ENCODE assay signal across 8 cellular contexts in the genomic region with DNA sequence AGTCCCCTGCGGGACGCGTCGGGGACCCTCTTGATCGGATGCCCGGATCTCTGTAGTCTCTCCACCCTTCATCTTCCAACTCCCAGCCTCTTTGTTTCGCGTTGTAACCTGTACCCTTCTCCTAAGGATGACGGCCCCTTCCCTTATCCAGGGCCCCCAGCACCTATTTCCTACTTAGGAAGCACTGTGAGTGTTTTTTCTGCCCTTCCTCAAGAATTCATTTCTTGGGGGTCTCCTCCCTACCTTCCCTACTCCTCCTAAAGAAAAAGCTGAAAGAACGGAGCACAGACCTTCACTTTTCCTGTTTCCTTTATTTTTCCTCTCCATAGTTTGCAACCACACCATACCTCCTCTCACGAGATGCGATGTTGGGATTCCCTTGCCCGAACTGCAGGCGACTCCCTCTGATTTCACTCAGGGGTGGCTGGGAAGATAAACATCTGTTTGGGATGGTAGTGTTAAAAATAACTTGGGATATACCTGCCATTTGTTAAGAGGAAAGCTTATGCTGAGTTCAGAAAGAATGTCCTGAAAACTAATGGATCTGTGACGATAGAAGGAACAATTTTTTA. TPM values are rescaled to one million over a fixed set of nuclear protein-coding genes. Genes with fewer than 3 reads are reported as not detected.
DNase-seq lines count a peak whose midpoint lies in the region; ATAC-seq and TF ChIP-seq lines count a peak whose summit lies in the region.

No MANE protein-coding gene starts in this region.

- POLR2A ChIA-PET in naive thymus-derived CD4-positive, alpha-beta T cell (lab: Charles Lee), result interaction anchor here (0.8 to 1.9 kb wide), 6 partner anchors 50 to 325 kb away, joined by 3 to 11 read pairs (median 6); a partner anchor contains a TSS

- H3K4me1 ChIP-seq in BLaER1, result peaks cover 32% of the 10 kb centered on the region
- H3K4me1 ChIP-seq in naive thymus-derived CD4-positive, alpha-beta T cell (ENCODE audit: control insufficient read depth in 2 of 2, insufficient read depth in 2 of 2, low read length in 2 of 2), result peaks cover 12 to 15% of the 10 kb centered on the region in 2 donors

- in situ Hi-C loops in KBM-7 (cut with MboI; ENCODE audit: low pct_unique_long_range_greater_than_20kb, low sequenced_read_pairs), result no loop called here

- no peak for TF ChIP-seq CTCF in choroid plexus epithelial cell (conservative IDR thresholded peaks at IDR 0.05; ENCODE audit: low read depth, low read length)

- H3K27ac ChIP-seq in BLaER1, result peak overlapping the region; percentile 89
- H3K27ac ChIP-seq in naive thymus-derived CD4-positive, alpha-beta T cell (ENCODE audit: low read depth, low read length), result peak overlapping the region; percentile 84

- no peak for ATAC-seq in naive thymus-derived CD4-positive, alpha-beta T cell
- ATAC-seq in GM19351 (IDR thresholded peaks at IDR 0.05; ENCODE audit: unreplicated experiment) (no peak), GM21717 (IDR thresholded peaks at IDR 0.05; ENCODE audit: unreplicated experiment) (no peak), GM18858 (IDR thresholded peaks at IDR 0.05; ENCODE audit: unreplicated experiment) (no peak)

- peak overlapping the region; percentile 93 for H3K9ac ChIP-seq in BLaER1

- no peaks in the 10 kb centered on the region for H3K9me3 ChIP-seq in BLaER1
- no peaks in the 10 kb centered on the region for H3K9me3 ChIP-seq in naive thymus-derived CD4-positive, alpha-beta T cell (ENCODE audit: control insufficient read depth in 2 of 3, low read length in 3 of 3)

- H3K36me3 ChIP-seq in BLaER1, result peaks cover 30% of the 10 kb centered on the region
- peaks cover 0 to 21% (median 6%) of the 10 kb centered on the region in 3 experiments for H3K36me3 ChIP-seq in naive thymus-derived CD4-positive, alpha-beta T cell (ENCODE audit: control insufficient read depth in 2 of 3, insufficient read depth in 3 of 3, low read length in 3 of 3)

- intact Hi-C loops in naive thymus-derived CD4-positive, alpha-beta T cell (cut with micrococcal nuclease), result loop anchor here (5.0 to 10.0 kb wide), 6 partner anchors 90 to 1587 kb away; a partner anchor contains a TSS

- peak overlapping the region; percentile 93 to 100 (median 98) for H3K4me3 Mint-ChIP-seq in naive thymus-derived CD4-positive, alpha-beta T cell

- peak overlapping the region; percentile 95 for H3K4me2 ChIP-seq in BLaER1

- no peaks in the 10 kb centered on the region for H3K9me3 Mint-ChIP-seq in naive thymus-derived CD4-positive, alpha-beta T cell

- peak overlapping the region; percentile 90 to 99 (median 96) for H3K27ac Mint-ChIP-seq in naive thymus-derived CD4-positive, alpha-beta T cell

- H3K27me3 ChIP-seq in BLaER1, result no peaks in the 10 kb centered on the region
- H3K27me3 ChIP-seq in naive thymus-derived CD4-positive, alpha-beta T cell (ENCODE audit: control insufficient read depth in 2 of 2, insufficient read depth in 2 of 2, low read length in 2 of 2), result no peaks in the 10 kb centered on the region

- peak; percentile 12 for DNase-seq in KBM-7
- peak; percentile 18 for DNase-seq in choroid plexus epithelial cell (ENCODE audit: low read depth)
- DNase-seq in naive thymus-derived CD4-positive, alpha-beta T cell, result no peak
- DNase-seq in NCI-H345 (lab: John Stamatoyannopoulos, UW), result no peak

- H3K4me3 ChIP-seq in BLaER1 (peak overlapping the region; percentile 85), choroid plexus epithelial cell (ENCODE audit: low read depth, low read length) (peak overlapping the region; percentile 75)
- peak overlapping the region; percentile 100 for H3K4me3 ChIP-seq in naive thymus-derived CD4-positive, alpha-beta T cell (ENCODE audit: low read length)

- peaks cover 0 to 20% (median 6%) of the 10 kb centered on the region in 5 donors for H3K36me3 Mint-ChIP-seq in naive thymus-derived CD4-positive, alpha-beta T cell

- peaks cover 0 to 6% (median 0%) of the 10 kb centered on the region in 5 donors for H3K27me3 Mint-ChIP-seq in naive thymus-derived CD4-positive, alpha-beta T cell

- CTCF ChIA-PET in naive thymus-derived CD4-positive, alpha-beta T cell (lab: Charles Lee), result no interaction called here

- peaks cover 20% of the 10 kb centered on the region for H4K20me1 ChIP-seq in BLaER1

- peaks cover 30 to 60% (median 44%) of the 10 kb centered on the region in 7 donors for H3K4me1 Mint-ChIP-seq in naive thymus-derived CD4-positive, alpha-beta T cell

RNA-seq across cellular contexts. Expression of a gene that starts 0.6 kb away (rescaled TPM):
- 10 to 100 TPM in 3 of 5 experiments, 1 to 10 TPM in 2; 4.0 to 10.9 (median 10.5) TPM for total RNA-seq in naive thymus-derived CD4-positive, alpha-beta T cell
- polyA plus RNA-seq in naive thymus-derived CD4-positive, alpha-beta T cell, result 10 to 100 TPM; 12.2 to 14.7 TPM

RNA-seq across cellular contexts. Expression of a gene that starts 0.7 kb away (rescaled TPM):
- 10 to 100 TPM; 30.1 to 49.6 (median 43.8) TPM for total RNA-seq in naive thymus-derived CD4-positive, alpha-beta T cell
- 10 to 100 TPM; 15.4 to 25.8 TPM for polyA plus RNA-seq in naive thymus-derived CD4-positive, alpha-beta T cell

RNA-seq across cellular contexts. Expression of a gene that starts 56.5 kb away (rescaled TPM):
- total RNA-seq in naive thymus-derived CD4-positive, alpha-beta T cell, result 100 to 1,000 TPM; 141 to 179 (median 150) TPM
- polyA plus RNA-seq in naive thymus-derived CD4-positive, alpha-beta T cell, result 100 to 1,000 TPM in 1 of 2 donors, 10 to 100 TPM in 1; 81.6 to 144 TPM

RNA-seq across cellular contexts. Expression of a gene that starts 56.8 kb away (rescaled TPM):
- total RNA-seq in naive thymus-derived CD4-positive, alpha-beta T cell, result 10 to 100 TPM; 27.5 to 42.7 (median 35.5) TPM
- polyA plus RNA-seq in naive thymus-derived CD4-positive, alpha-beta T cell, result 10 to 100 TPM; 20.4 to 26.1 TPM

Comparison
In these comparisons a context has a peak if more than half of its experiments do, and no peak if none do; other contexts are left out.
1. DNase-seq: peak in KBM-7 (single experiment) and choroid plexus epithelial cell (single experiment); none in naive thymus-derived CD4-positive, alpha-beta T cell (0 of 9) and NCI-H345 (single experiment).
2. Peak in every context shown above with its lines, with median percentiles within 50 percentile points of each other: H3K4me3 ChIP-seq.